In the genomic region with DNA sequence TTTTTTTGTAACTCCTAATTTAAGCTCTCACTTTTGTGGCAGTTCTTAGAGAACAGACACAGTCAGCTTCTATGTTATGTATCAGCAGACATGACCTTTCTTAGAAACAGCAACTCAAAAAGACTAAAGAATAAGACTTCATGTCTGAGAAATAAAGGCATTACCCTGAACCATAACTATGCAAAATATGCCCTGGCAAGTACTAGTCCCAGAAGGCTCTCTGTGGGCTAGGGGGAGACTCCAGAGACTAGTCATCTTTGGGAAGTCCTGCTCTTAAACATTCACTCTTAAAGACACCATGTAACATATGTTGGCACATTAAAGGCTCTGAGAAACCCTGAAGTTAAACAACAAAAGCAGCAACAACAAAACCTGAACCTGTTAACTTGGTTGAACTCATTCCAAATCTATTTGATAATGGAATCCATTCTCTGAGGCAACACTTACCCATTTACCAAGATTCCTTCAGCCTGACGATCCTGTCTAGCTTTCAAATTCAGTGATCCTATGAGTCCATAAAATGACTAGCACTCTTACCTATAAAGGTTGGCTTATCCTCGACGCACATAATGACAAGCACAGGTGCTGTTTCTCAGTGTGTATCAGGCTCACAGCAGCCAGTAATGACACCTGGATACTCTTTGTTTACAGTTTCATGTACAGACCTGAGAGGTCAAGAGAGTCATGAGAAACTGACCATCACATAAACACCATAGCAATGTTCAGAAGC, we compare ENCODE assay signal across 10 cellular contexts.
DNase-seq lines count a peak whose midpoint lies in the region; ATAC-seq and TF ChIP-seq lines count a peak whose summit lies in the region.
"Had no signal": no experiment of that assay in that cellular context is flagged by ENCODE, and none has a peak within 500 bp of the region (broad histone marks: within the 10 kb centered on the region; RNA-seq: fewer than 3 reads in every experiment).

No MANE protein-coding gene starts in this region.

- ATAC-seq in GM19455 (IDR thresholded peaks at IDR 0.05; ENCODE audit: unreplicated experiment) (peak; percentile 62), HG03469 (IDR thresholded peaks at IDR 0.05; ENCODE audit: unreplicated experiment) (no peak)

- DNase-seq in DMS53 treated with DMSO at 0.1 percent for 48 hours (lab: John Stamatoyannopoulos, UW; ENCODE audit: unreplicated experiment) (peak; percentile 24), fibroblast of pulmonary artery (ENCODE audit: low read depth) (peak; percentile 68), nucleus accumbens (lab: John Stamatoyannopoulos, UW) (no peak), cardiac septum (ENCODE audit: low spot score) (no peak)
- DNase-seq in activated effector memory CD4-positive, alpha-beta T cell treated with Interleukin-2 at 50 U/mL for 16 hours: no peak
- DNase-seq: activated CD4-positive, CD25-positive, alpha-beta regulatory T cell treated with anti-CD3 and anti-CD28 coated beads, Interleukin-2, amount 50 U/mL, for 72 hours; NCI-H774 had no signal

- TF ChIP-seq CTCF in fibroblast of pulmonary artery (IDR thresholded peaks at IDR 0.05; ENCODE audit: low read length, missing control alignments): no peak

- H3K9me3 Mint-ChIP-seq in IgD-negative memory B cell: no peaks in the 10 kb centered on the region

- no peak overlapping the region for H3K4me3 ChIP-seq in fibroblast of pulmonary artery (replicated peaks; ENCODE audit: low read depth, low read length)

- intact Hi-C loops in cardiac septum (cut with DNase I): no loop called here

- peaks cover 2% of the 10 kb centered on the region for H3K36me3 Mint-ChIP-seq in IgD-negative memory B cell

- H3K4me1 Mint-ChIP-seq in IgD-negative memory B cell: peaks cover 53 to 62% (median 62%) of the 10 kb centered on the region in 3 donors

- H3K27me3 Mint-ChIP-seq in IgD-negative memory B cell: no peaks in the 10 kb centered on the region

- peak overlapping the region in 2 of 4 donors; percentile 29 to 83 for H3K4me3 Mint-ChIP-seq in IgD-negative memory B cell

- peak overlapping the region in 2 of 3 donors; percentile 11 to 36 for H3K27ac Mint-ChIP-seq in IgD-negative memory B cell

Comparison
In these comparisons a context has a peak if more than half of its experiments do, and no peak if none do; other contexts are left out.
1. DNase-seq: peak in DMS53 treated with DMSO at 0.1 percent for 48 hours (single experiment) and fibroblast of pulmonary artery (single experiment); none in nucleus accumbens (0 of 56), activated effector memory CD4-positive, alpha-beta T cell treated with Interleukin-2 at 50 U/mL for 16 hours (single experiment) and cardiac septum (single experiment).